16 cellular contexts compared by ENCODE assay signal in genomic region chr3:60363817-60364216, GRCh38.
DNase-seq lines count a peak whose midpoint lies in the region; ATAC-seq and TF ChIP-seq lines count a peak whose summit lies in the region.
"Had no signal": no experiment of that assay in that cellular context is flagged by ENCODE, and none has a peak within 500 bp of the region (broad histone marks: within the 10 kb centered on the region; RNA-seq: fewer than 3 reads in every experiment).

No MANE protein-coding gene starts in this region.

- no peak overlapping the region for H2AK5ac ChIP-seq in IMR-90 (ENCODE audit: low read depth, low read length)

- TF ChIP-seq RAD21 in IMR-90 (IDR thresholded peaks at IDR 0.05; ENCODE audit: low read length): no peak

- no peak overlapping the region; the same call in 1 of the 2 replicates for H3K18ac ChIP-seq in IMR-90 (ENCODE audit: low read depth, low read length)

- no peaks in the 10 kb centered on the region for H3K36me3 ChIP-seq in IMR-90 (ENCODE audit: control insufficient read depth, insufficient read depth, low read length)

- no peaks in the 10 kb centered on the region for H4K20me1 ChIP-seq in IMR-90 (ENCODE audit: insufficient read depth, low read length)

- dilution Hi-C loops in IMR-90 (cut with HindIII; ENCODE audit: low sequenced_read_pairs, unreplicated experiment): no loop called here

- no peak overlapping the region for H2BK20ac ChIP-seq in IMR-90 (ENCODE audit: low read depth, low read length)

- H2BK5ac ChIP-seq in IMR-90 (ENCODE audit: low read depth, low read length, poor library complexity, severe bottlenecking): no peak overlapping the region

- no peak overlapping the region for H3K23ac ChIP-seq in IMR-90 (ENCODE audit: low read depth, low read length)

- no peak overlapping the region for H3K56ac ChIP-seq in IMR-90 (ENCODE audit: extremely low read depth, insufficient read depth, low read length)

- H2BK15ac ChIP-seq in IMR-90 (ENCODE audit: low read depth, low read length): no peak overlapping the region; the same call in 2 of the 3 replicates

- CTCF ChIA-PET in IMR-90 (lab: Yijun Ruan, JAX): no interaction called here

- no peak overlapping the region for H4K8ac ChIP-seq in IMR-90 (ENCODE audit: low read depth in 2 of 2, low read length in 2 of 2)

- no peak overlapping the region for H3K14ac ChIP-seq in IMR-90 (replicated peaks; ENCODE audit: low read depth, low read length)

- H3K4me3 ChIP-seq in IMR-90 (ENCODE audit: insufficient read depth, low read depth, low read length) (no peak overlapping the region), choroid plexus epithelial cell (ENCODE audit: low read depth, low read length) (no peak overlapping the region)
- H3K4me3 ChIP-seq: psoas muscle, SK-N-MC had no signal

- DNase-seq in NCI-H146 (lab: John Stamatoyannopoulos, UW) (peak; percentile 21), NCI-H146 treated with DMSO at 0.1 percent for 48 hours (lab: John Stamatoyannopoulos, UW; ENCODE audit: unreplicated experiment) (no peak), AG08396 (ENCODE audit: low spot score) (peak; percentile 3), IMR-90 (peak; percentile 72), choroid plexus epithelial cell (ENCODE audit: low read depth) (peak; percentile 14), hypothalamus (lab: John Stamatoyannopoulos, UW) (no peak)
- DNase-seq: 8988T; amniotic stem cell; CD4-positive, alpha-beta T cell; hippocampal formation; NCI-H1048; NCI-H345; psoas muscle had no signal

- POLR2A ChIA-PET in IMR-90 (lab: Charles Lee; ENCODE audit: unreplicated experiment): no interaction called here

- no peak overlapping the region for H3K4me2 ChIP-seq in IMR-90 (ENCODE audit: low read depth, low read length)

- no peak overlapping the region for H3K9ac ChIP-seq in IMR-90 (ENCODE audit: low read depth, low read length)

- in situ Hi-C loops in IMR-90 (cut with MboI; ENCODE audit: low sequenced_read_pairs): no loop called here

- 0 out of 2 replicates have a peak overlapping the region, but pooled peaks have one; percentile 3 for H3K4ac ChIP-seq in IMR-90 (ENCODE audit: low read depth, low read length)

- H3K4me1 ChIP-seq in IMR-90 (ENCODE audit: control insufficient read depth, insufficient read depth, low read length): peaks cover 5% of the 10 kb centered on the region
- H3K4me1 ChIP-seq: psoas muscle had no signal

- H4K5ac ChIP-seq in IMR-90 (ENCODE audit: low read depth, low read length): no peak overlapping the region

- H4K91ac ChIP-seq in IMR-90 (ENCODE audit: insufficient read depth, low read depth, low read length): no peak overlapping the region

- H2AK9ac ChIP-seq in IMR-90 (replicated peaks; ENCODE audit: low read depth, low read length, poor library complexity): no peak overlapping the region

- H2BK120ac ChIP-seq in IMR-90 (ENCODE audit: low read depth, low read length): no peak overlapping the region

- TF ChIP-seq CTCF in IMR-90 (conservative IDR thresholded peaks at IDR 0.05; ENCODE audit: low read depth, low read length) (no peak), choroid plexus epithelial cell (conservative IDR thresholded peaks at IDR 0.05; ENCODE audit: low read depth, low read length) (no peak)

- H3K27me3 ChIP-seq in IMR-90 (ENCODE audit: control insufficient read depth, insufficient read depth, low read length): peaks cover 14% of the 10 kb centered on the region

- H3K27ac ChIP-seq in IMR-90 (ENCODE audit: insufficient read depth, low read length): no peak overlapping the region
- H3K27ac ChIP-seq: psoas muscle, SK-N-MC had no signal

- H3K9me3 ChIP-seq in IMR-90 (ENCODE audit: control insufficient read depth, insufficient read depth, low read length): no peaks in the 10 kb centered on the region
- H3K9me3 ChIP-seq: psoas muscle had no signal

- ATAC-seq in IMR-90 (ENCODE audit: low read depth) (peak; percentile 91), GM21619 (IDR thresholded peaks at IDR 0.05; ENCODE audit: unreplicated experiment) (no peak), GM18873 (IDR thresholded peaks at IDR 0.05; ENCODE audit: low FRiP score, unreplicated experiment) (no peak)
- ATAC-seq: psoas muscle had no signal

- intact Hi-C loops in IMR-90 (cut with micrococcal nuclease): loop anchor here (2.0 kb wide), 1 partner anchor 909 kb away; no protein-coding TSS in a partner anchor

- no peak for TF ChIP-seq POLR2A in IMR-90 (IDR thresholded peaks at IDR 0.05; ENCODE audit: low read depth, low read length)

- no TSS peak for BruUV-seq in IMR-90 (replicated peaks; lab: Mats Ljungman, UMichigan)

- no CpG with 5 or more reads among the region's 2 CpGs for WGBS in IMR-90 (ENCODE audit: extremely low coverage in 2 of 2, insufficient read length in 1 of 2), 2 experiments

- H3K79me1 ChIP-seq in IMR-90 (ENCODE audit: low read depth in 1 of 2, low read length in 2 of 2): no peaks in the 10 kb centered on the region

- H3K9me1 ChIP-seq in IMR-90 (ENCODE audit: insufficient read depth, low read length): no peaks in the 10 kb centered on the region

- no peak overlapping the region for H2AFZ ChIP-seq in IMR-90 (replicated peaks; ENCODE audit: low read length, poor library complexity)

TF ChIP-seq in IMR-90, 13 proteins besides CTCF, POLR2A, EP300 and RAD21:
- TF ChIP-seq MAFK (IDR thresholded peaks at IDR 0.05; ENCODE audit: low read depth, low read length) (no peak), SMC3 (IDR thresholded peaks at IDR 0.05; ENCODE audit: low read depth, low read length) (no peak), RFX5 (IDR thresholded peaks at IDR 0.05; ENCODE audit: low read depth, low read length) (no peak), MXI1 (IDR thresholded peaks at IDR 0.05; ENCODE audit: borderline replicate concordance, low read depth, low read length) (no peak), CEBPB (IDR thresholded peaks at IDR 0.05; ENCODE audit: low read depth, low read length) (no peak), FOS (IDR thresholded peaks at IDR 0.05; ENCODE audit: low read depth, low read length) (peak; percentile 43; the same call in 1 of the 2 replicates)

Comparison
In these comparisons a context has a peak if more than half of its experiments do, and no peak if none do; other contexts are left out.
1. DNase-seq: peak in NCI-H146 (single experiment), AG08396 (single experiment), IMR-90 (single experiment) and choroid plexus epithelial cell (single experiment); none in NCI-H146 treated with DMSO at 0.1 percent for 48 hours (single experiment) and hypothalamus (0 of 51).